14 cellular contexts compared by ENCODE assay signal in the genomic region with DNA sequence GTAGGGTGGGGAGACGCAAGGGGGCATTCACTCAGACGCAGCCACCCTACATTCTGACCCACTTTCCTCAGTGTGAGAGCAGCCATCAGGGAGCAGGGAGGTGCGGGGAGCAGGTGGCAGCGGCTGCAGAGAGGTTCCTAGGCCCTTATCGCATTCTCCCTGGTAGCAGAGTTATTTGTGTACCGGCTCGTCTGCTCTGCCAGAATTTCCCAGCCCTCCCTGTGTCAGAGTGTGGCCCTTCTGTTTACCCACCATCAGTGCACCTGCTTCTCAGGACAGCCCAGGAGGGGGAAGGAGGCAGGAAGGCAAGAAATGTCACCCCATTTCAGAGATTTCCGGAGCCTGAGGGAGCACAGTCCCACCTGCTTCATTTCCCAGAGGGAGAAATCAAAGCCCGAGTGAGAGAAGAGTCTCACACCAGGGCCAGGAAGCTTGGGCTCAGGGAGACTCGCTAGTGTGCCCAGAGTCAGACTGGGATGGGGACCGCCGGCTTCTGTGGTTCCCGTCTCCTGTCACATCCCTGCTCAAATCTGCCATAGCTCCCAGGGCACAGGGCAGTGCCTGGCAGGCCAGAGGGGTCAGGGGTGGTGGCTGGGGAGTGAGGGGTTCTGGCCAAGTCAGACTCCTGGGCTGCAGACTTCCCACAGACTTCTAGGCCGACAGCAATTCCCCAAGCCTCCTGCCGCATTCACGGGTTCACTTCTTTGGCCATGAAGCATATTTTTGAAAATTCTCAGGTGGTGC. TPM values are rescaled to one million over a fixed set of nuclear protein-coding genes. Genes with fewer than 3 reads are reported as not detected.
DNase-seq lines count a peak whose midpoint lies in the region; ATAC-seq and TF ChIP-seq lines count a peak whose summit lies in the region.
"Had no signal": no experiment of that assay in that cellular context is flagged by ENCODE, and none has a peak within 500 bp of the region (broad histone marks: within the 10 kb centered on the region; RNA-seq: fewer than 3 reads in every experiment).

No MANE protein-coding gene starts in this region.

- H3K9ac ChIP-seq in rectal smooth muscle tissue (ENCODE audit: low read length) = peak overlapping the region; percentile 21

- no peak for ATAC-seq in omental fat pad (ENCODE audit: low FRiP score)
- no peak for ATAC-seq in GM19463 (IDR thresholded peaks at IDR 0.05; ENCODE audit: unreplicated experiment)

- DNase-seq in DMS53 treated with DMSO at 0.1 percent for 48 hours (lab: John Stamatoyannopoulos, UW; ENCODE audit: unreplicated experiment) (peak; percentile 100), NCI-H510A (lab: John Stamatoyannopoulos, UW) (peak; percentile 17), cardiac muscle cell (ENCODE audit: low read depth in 1 of 2, low spot score in 1 of 2) (peak in 1 of 2 donors; percentile 38), NCI-H128 (lab: John Stamatoyannopoulos, UW; ENCODE audit: unreplicated experiment) (no peak), omental fat pad (ENCODE audit: low spot score) (no peak), iPS-NIHi7 (ENCODE audit: extremely low spot score) (no peak)
- DNase-seq: activated CD4-positive, alpha-beta T cell treated with anti-CD3 and anti-CD28 coated beads for 1 hour; activated gamma-delta T cell; CD8-positive, alpha-beta memory T cell; stimulated activated CD8-positive, alpha-beta memory T cell treated with anti-CD3 and anti-CD28 coated beads, Interleukin-4, amount 100 ng/mL, for 48 hours had no signal

- H3K4me3 ChIP-seq in cardiac muscle cell (no peak overlapping the region), rectal smooth muscle tissue (ENCODE audit: low read length) (no peak overlapping the region)
- H3K4me3 ChIP-seq: SJSA1 had no signal

- no peaks in the 10 kb centered on the region for H3K9me3 ChIP-seq in cardiac muscle cell (ENCODE audit: low read depth)
- H3K9me3 ChIP-seq: SJSA1 had no signal

- TF ChIP-seq CTCF in cardiac muscle cell (IDR thresholded peaks at IDR 0.05; ENCODE audit: low read depth, low read length) = no peak
- no peak for TF ChIP-seq CTCF in omental fat pad (IDR thresholded peaks at IDR 0.05)

- H3K27ac ChIP-seq in cardiac muscle cell = peak overlapping the region; percentile 32
- no peak overlapping the region for H3K27ac ChIP-seq in rectal smooth muscle tissue (ENCODE audit: low read depth, low read length)
- H3K27ac ChIP-seq: HL-60, SJSA1 had no signal

- H3K4me1 ChIP-seq in cardiac muscle cell (ENCODE audit: low read depth) (peaks cover 7% of the 10 kb centered on the region), rectal smooth muscle tissue (ENCODE audit: control insufficient read depth, insufficient read depth, low read length) (no peaks in the 10 kb centered on the region)
- H3K4me1 ChIP-seq: SJSA1 had no signal

- H3K27me3 ChIP-seq in cardiac muscle cell (no peaks in the 10 kb centered on the region), rectal smooth muscle tissue (ENCODE audit: control insufficient read depth, insufficient read depth, low read length) (no peaks in the 10 kb centered on the region)
- H3K27me3 ChIP-seq: SJSA1 had no signal

- no peaks in the 10 kb centered on the region for H3K36me3 ChIP-seq in cardiac muscle cell
- no peaks in the 10 kb centered on the region for H3K36me3 ChIP-seq in rectal smooth muscle tissue (ENCODE audit: control insufficient read depth, insufficient read depth, low read length)
- H3K36me3 ChIP-seq: SJSA1 had no signal

RNA-seq across cellular contexts. Expression of gene ARRB1, which starts 49.7 kb away (rescaled TPM):
- total RNA-seq in cardiac muscle cell = 8.7 and 10.7 TPM in 2 replicates
- polyA plus RNA-seq in cardiac muscle cell = 4.5 and 8.3 TPM in 2 replicates
- total RNA-seq in omental fat pad = 10 to 100 TPM; 34.7 to 75.0 (median 58.1) TPM

Comparison
In these comparisons a context has a peak if more than half of its experiments do, and no peak if none do; other contexts are left out.
1. DNase-seq: peak in DMS53 treated with DMSO at 0.1 percent for 48 hours (single experiment) and NCI-H510A (single experiment); none in NCI-H128 (single experiment), omental fat pad (single experiment) and iPS-NIHi7 (single experiment).